9 cellular contexts compared by ENCODE assay signal in genomic region chr3:40780801-40781406, GRCh38.
A peak's percentile ranks its signal among the peaks of the same experiment; 100 is the strongest.
DNase-seq lines count a peak whose midpoint lies in the region; ATAC-seq and TF ChIP-seq lines count a peak whose summit lies in the region.
"Had no signal": no experiment of that assay in that cellular context is flagged by ENCODE, and none has a peak within 500 bp of the region (broad histone marks: within the 10 kb centered on the region; RNA-seq: fewer than 3 reads in every experiment).

No MANE protein-coding gene starts in this region.

- H3K9me3 ChIP-seq in BLaER1 treated with 17β-estradiol and CSF1 and Interleukin-3, amounts not matched to agents 10 nM and 100 nM (replicated peaks in 1 of 11): peaks cover 0 to 18% (median 0%) of the 10 kb centered on the region in 11 experiments; a peak in 5 of 22 replicates
- no peaks in the 10 kb centered on the region for H3K9me3 ChIP-seq in parathyroid adenoma (ENCODE audit: control insufficient read depth, low read length)

- no peak overlapping the region for H3K27ac Mint-ChIP-seq in glutamatergic neuron (ENCODE audit: unreplicated experiment)
- H3K27ac Mint-ChIP-seq: activated CD4-positive, alpha-beta T cell treated with anti-CD3 and anti-CD28 coated beads, Interleukin-2, amount 10 ng/mL, durations not matched to agents 24 days and 14 days had no signal

- no peaks in the 10 kb centered on the region for H4K20me1 ChIP-seq in BLaER1 treated with 17β-estradiol and CSF1 and Interleukin-3, amounts not matched to agents 10 nM and 100 nM

- H3K4me3 Mint-ChIP-seq in glutamatergic neuron (ENCODE audit: unreplicated experiment): peak overlapping the region; percentile 3
- H3K4me3 Mint-ChIP-seq: activated CD4-positive, alpha-beta T cell treated with anti-CD3 and anti-CD28 coated beads, Interleukin-2, amount 10 ng/mL, durations not matched to agents 24 days and 14 days had no signal

- H3K27ac ChIP-seq in BLaER1 treated with 17β-estradiol and CSF1 and Interleukin-3, amounts not matched to agents 10 nM and 100 nM: no peak overlapping the region
- peak overlapping the region; percentile 29 for H3K27ac ChIP-seq in angular gyrus (ENCODE audit: low read depth, low read length)
- H3K27ac ChIP-seq in parathyroid adenoma: peak overlapping the region; percentile 59

- peak overlapping the region in 9 of 11 experiments; percentile 38 to 80 (median 68); a peak in 14 of 22 replicates for H3K4me2 ChIP-seq in BLaER1 treated with 17β-estradiol and CSF1 and Interleukin-3, amounts not matched to agents 10 nM and 100 nM
- H3K4me2 ChIP-seq in parathyroid adenoma (ENCODE audit: low read length): no peak overlapping the region

- peak overlapping the region; percentile 48 for H2AFZ ChIP-seq in parathyroid adenoma

- no peaks in the 10 kb centered on the region for H3K27me3 Mint-ChIP-seq in glutamatergic neuron (ENCODE audit: unreplicated experiment)

- H3K4me3 ChIP-seq in BLaER1 treated with 17β-estradiol and CSF1 and Interleukin-3, amounts not matched to agents 10 nM and 100 nM: no peak overlapping the region
- H3K4me3 ChIP-seq in parathyroid adenoma (ENCODE audit: low read depth, low read length): no peak overlapping the region

- H3K9me3 Mint-ChIP-seq in glutamatergic neuron (ENCODE audit: unreplicated experiment): no peaks in the 10 kb centered on the region

- peak; percentile 43 for DNase-seq in glutamatergic neuron
- DNase-seq in AG08395 (ENCODE audit: low spot score): no peak
- no peak for DNase-seq in GM19238 (ENCODE audit: insufficient read length, low spot score)
- DNase-seq in mesenteric fat pad (ENCODE audit: low spot score): no peak
- DNase-seq: activated CD4-positive, alpha-beta T cell treated with anti-CD3 and anti-CD28 coated beads, Interleukin-2, amount 10 ng/mL, durations not matched to agents 24 days and 14 days had no signal

- H3K36me3 Mint-ChIP-seq in glutamatergic neuron (ENCODE audit: unreplicated experiment): peaks cover 4% of the 10 kb centered on the region

- H3K36me3 ChIP-seq in BLaER1 treated with 17β-estradiol and CSF1 and Interleukin-3, amounts not matched to agents 10 nM and 100 nM: no peaks in the 10 kb centered on the region
- no peaks in the 10 kb centered on the region for H3K36me3 ChIP-seq in parathyroid adenoma (ENCODE audit: control insufficient read depth, insufficient read depth, low read length)

- ATAC-seq in HG03457 (IDR thresholded peaks at IDR 0.05; ENCODE audit: unreplicated experiment): no peak

- peaks cover 13 to 39% (median 22%) of the 10 kb centered on the region in 10 experiments for H3K4me1 ChIP-seq in BLaER1 treated with 17β-estradiol and CSF1 and Interleukin-3, amounts not matched to agents 10 nM and 100 nM
- H3K4me1 ChIP-seq in parathyroid adenoma: no peaks in the 10 kb centered on the region

- peaks cover 10% of the 10 kb centered on the region for H3K4me1 Mint-ChIP-seq in glutamatergic neuron (ENCODE audit: low read depth, unreplicated experiment)
- H3K4me1 Mint-ChIP-seq: activated CD4-positive, alpha-beta T cell treated with anti-CD3 and anti-CD28 coated beads, Interleukin-2, amount 10 ng/mL, durations not matched to agents 24 days and 14 days had no signal

- no peaks in the 10 kb centered on the region for H3K79me2 ChIP-seq in parathyroid adenoma

- H3K9ac ChIP-seq in BLaER1 treated with 17β-estradiol and CSF1 and Interleukin-3, amounts not matched to agents 10 nM and 100 nM: no peak overlapping the region
- H3K9ac ChIP-seq in parathyroid adenoma: no peak overlapping the region

- TF ChIP-seq CTCF in glutamatergic neuron (IDR thresholded peaks at IDR 0.05; ENCODE audit: partially characterized antibody, unreplicated experiment) (no peak), parathyroid adenoma (IDR thresholded peaks at IDR 0.05) (no peak)

- no peaks in the 10 kb centered on the region for H3K27me3 ChIP-seq in BLaER1 treated with 17β-estradiol and CSF1 and Interleukin-3, amounts not matched to agents 10 nM and 100 nM
- no peaks in the 10 kb centered on the region for H3K27me3 ChIP-seq in parathyroid adenoma (ENCODE audit: control insufficient read depth, insufficient read depth, low read length)

Comparison
In these comparisons a context has a peak if more than half of its experiments do, and no peak if none do; other contexts are left out.
1. H3K27ac ChIP-seq: peak in angular gyrus (single experiment) and parathyroid adenoma (single experiment); none in BLaER1 treated with 17β-estradiol and CSF1 and Interleukin-3, amounts not matched to agents 10 nM and 100 nM (0 of 11).